In the genomic region with DNA sequence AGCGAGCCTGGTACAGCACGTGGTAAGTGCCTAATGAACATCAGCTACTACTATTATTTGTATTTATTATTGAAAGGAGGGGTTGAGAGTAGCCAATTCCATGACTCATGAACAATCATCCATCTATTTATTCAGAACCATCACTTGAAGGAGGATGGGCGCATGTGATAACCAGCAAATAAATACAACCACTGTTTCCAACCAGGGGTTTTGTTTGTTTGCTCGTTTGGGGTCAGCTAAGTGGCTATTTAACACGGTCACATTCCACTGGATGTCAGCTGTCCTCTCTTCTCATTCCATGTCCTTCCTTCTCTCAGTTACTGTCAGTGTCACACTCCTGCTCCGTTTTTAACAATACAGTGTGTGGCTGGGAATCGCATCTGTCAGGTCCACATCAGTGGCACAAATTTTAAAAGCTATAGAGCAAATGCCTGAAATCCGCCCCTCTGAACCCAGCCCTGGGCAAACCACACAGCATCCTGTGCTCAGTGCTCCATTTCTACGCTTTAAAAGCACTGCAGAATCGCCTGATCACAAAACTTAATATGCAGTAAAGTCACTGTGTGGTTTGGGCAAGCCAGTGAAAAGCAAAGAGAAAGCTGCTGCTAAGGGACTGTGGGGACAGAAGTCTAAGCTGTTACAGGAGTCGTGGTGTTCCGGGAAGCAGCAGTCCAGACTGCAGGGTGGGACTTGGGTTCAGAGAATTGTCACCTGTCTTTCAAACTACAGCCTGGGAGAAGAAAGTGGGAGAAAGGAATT, we compare ENCODE assay signal across 8 cellular contexts. TPM values are rescaled to one million over a fixed set of nuclear protein-coding genes. Genes with fewer than 3 reads are reported as not detected.
DNase-seq lines count a peak whose midpoint lies in the region; ATAC-seq and TF ChIP-seq lines count a peak whose summit lies in the region.

No MANE protein-coding gene starts in this region.

- WGBS in gastroesophageal sphincter (ENCODE audit: low coverage in 1 of 2), 2 donors = 48 to 57% methylated on average over 9 of the region's 12 CpGs

- peak; percentile 50 for DNase-seq in activated CD4-positive, alpha-beta T cell treated with anti-CD3 and anti-CD28 coated beads for 36 hours
- no peak for DNase-seq in activated CD4-positive, alpha-beta T cell treated with anti-CD3 and anti-CD28 coated beads, Interleukin-2, amount 50 U/mL, for 4 hours
- no peak for DNase-seq in T-helper 2 cell treated with Interferon-gamma antibody and Interleukin-4, amounts not matched to agents 5 μg/mL and 100 μg/mL, for 36 hours (ENCODE audit: low spot score)
- DNase-seq in NCI-H1417 treated with DMSO at 0.1 percent for 48 hours (lab: John Stamatoyannopoulos, UW) (no peak), C1 segment of cervical spinal cord (lab: John Stamatoyannopoulos, UW) (no peak)

- no peaks in the 10 kb centered on the region for H3K9me3 ChIP-seq in gastroesophageal sphincter

- no peak for TF ChIP-seq EP300 in gastroesophageal sphincter (IDR thresholded peaks at IDR 0.05)

- peaks cover 21% of the 10 kb centered on the region for H3K36me3 Mint-ChIP-seq in activated CD4-positive, alpha-beta T cell treated with anti-CD3 and anti-CD28 coated beads for 36 hours (ENCODE audit: low read depth)
- H3K36me3 Mint-ChIP-seq in T-helper 2 cell treated with Interferon-gamma antibody and Interleukin-4, amounts not matched to agents 5 μg/mL and 100 μg/mL, for 36 hours (ENCODE audit: low read depth) = peaks cover 42% of the 10 kb centered on the region
- peaks cover 26% of the 10 kb centered on the region for H3K36me3 Mint-ChIP-seq in stimulated activated memory B cell treated with anti-CD40 and anti-IgM and Interleukin-4, amounts not matched to agents 10 μg/mL and 1 μg/mL and 100 μg/mL, for 72 hours

- no peaks in the 10 kb centered on the region for H3K9me3 Mint-ChIP-seq in activated CD4-positive, alpha-beta T cell treated with anti-CD3 and anti-CD28 coated beads for 36 hours (ENCODE audit: low read depth)
- no peaks in the 10 kb centered on the region for H3K9me3 Mint-ChIP-seq in T-helper 2 cell treated with Interferon-gamma antibody and Interleukin-4, amounts not matched to agents 5 μg/mL and 100 μg/mL, for 36 hours
- no peaks in the 10 kb centered on the region for H3K9me3 Mint-ChIP-seq in stimulated activated memory B cell treated with anti-CD40 and anti-IgM and Interleukin-4, amounts not matched to agents 10 μg/mL and 1 μg/mL and 100 μg/mL, for 72 hours

- intact Hi-C loops in activated CD4-positive, alpha-beta T cell treated with anti-CD3 and anti-CD28 coated beads for 36 hours (cut with DNase I, micrococcal nuclease) = loop anchor here (5.0 to 10.0 kb wide), 3 partner anchors 229 to 607 kb away; partner anchors contain the start of genes NUP214 (in 1 of the 2) and POMT1 (in 1 of the 2)

- peaks cover 94% of the 10 kb centered on the region for H3K4me1 Mint-ChIP-seq in activated CD4-positive, alpha-beta T cell treated with anti-CD3 and anti-CD28 coated beads for 36 hours
- peaks cover 88% of the 10 kb centered on the region for H3K4me1 Mint-ChIP-seq in T-helper 2 cell treated with Interferon-gamma antibody and Interleukin-4, amounts not matched to agents 5 μg/mL and 100 μg/mL, for 36 hours (ENCODE audit: low read depth)
- peaks cover 99% of the 10 kb centered on the region for H3K4me1 Mint-ChIP-seq in stimulated activated memory B cell treated with anti-CD40 and anti-IgM and Interleukin-4, amounts not matched to agents 10 μg/mL and 1 μg/mL and 100 μg/mL, for 72 hours

- H3K27ac Mint-ChIP-seq in activated CD4-positive, alpha-beta T cell treated with anti-CD3 and anti-CD28 coated beads for 36 hours = peak overlapping the region; percentile 93
- peak overlapping the region; percentile 98 for H3K27ac Mint-ChIP-seq in T-helper 2 cell treated with Interferon-gamma antibody and Interleukin-4, amounts not matched to agents 5 μg/mL and 100 μg/mL, for 36 hours
- H3K27ac Mint-ChIP-seq in stimulated activated memory B cell treated with anti-CD40 and anti-IgM and Interleukin-4, amounts not matched to agents 10 μg/mL and 1 μg/mL and 100 μg/mL, for 72 hours = peak overlapping the region; percentile 87

- CTCF ChIA-PET in activated CD4-positive, alpha-beta T cell treated with anti-CD3 and anti-CD28 coated beads for 36 hours (lab: Charles Lee) = interaction anchor here (0.6 to 3.9 kb wide), 20 partner anchors 9 to 205 kb away, joined by 3 to 22 read pairs (median 3); no protein-coding TSS in a partner anchor

- H3K4me3 ChIP-seq in gastroesophageal sphincter = no peak overlapping the region

- ATAC-seq in activated CD4-positive, alpha-beta T cell treated with anti-CD3 and anti-CD28 coated beads for 36 hours = peak; percentile 5
- no peak for ATAC-seq in gastroesophageal sphincter
- no peak for ATAC-seq in stimulated activated memory B cell treated with anti-CD40 and anti-IgM and Interleukin-4, amounts not matched to agents 10 μg/mL and 1 μg/mL and 100 μg/mL, for 72 hours
- ATAC-seq in HG03571 (IDR thresholded peaks at IDR 0.05; ENCODE audit: unreplicated experiment) = no peak

- H3K4me3 Mint-ChIP-seq in activated CD4-positive, alpha-beta T cell treated with anti-CD3 and anti-CD28 coated beads for 36 hours = peak overlapping the region; percentile 48
- peak overlapping the region; percentile 82 for H3K4me3 Mint-ChIP-seq in T-helper 2 cell treated with Interferon-gamma antibody and Interleukin-4, amounts not matched to agents 5 μg/mL and 100 μg/mL, for 36 hours
- H3K4me3 Mint-ChIP-seq in stimulated activated memory B cell treated with anti-CD40 and anti-IgM and Interleukin-4, amounts not matched to agents 10 μg/mL and 1 μg/mL and 100 μg/mL, for 72 hours = peak overlapping the region; percentile 71

- TF ChIP-seq CTCF in gastroesophageal sphincter (IDR thresholded peaks at IDR 0.05) = no peak

- H3K36me3 ChIP-seq in gastroesophageal sphincter = no peaks in the 10 kb centered on the region

- no peak for TF ChIP-seq POLR2A in gastroesophageal sphincter (IDR thresholded peaks at IDR 0.05)

- POLR2A ChIA-PET in activated CD4-positive, alpha-beta T cell treated with anti-CD3 and anti-CD28 coated beads for 36 hours (lab: Charles Lee) = interaction anchor here (0.5 to 2.2 kb wide), 7 partner anchors 11 to 102 kb away, joined by 3 to 9 read pairs (median 4); no protein-coding TSS in a partner anchor

- H3K4me1 ChIP-seq in gastroesophageal sphincter = peaks cover 11 to 97% (median 58%) of the 10 kb centered on the region in 3 donors

- peak overlapping the region in 3 of 4 donors; percentile 64 to 80 (median 78) for H3K27ac ChIP-seq in gastroesophageal sphincter

- H3K27me3 Mint-ChIP-seq in activated CD4-positive, alpha-beta T cell treated with anti-CD3 and anti-CD28 coated beads for 36 hours = no peaks in the 10 kb centered on the region
- H3K27me3 Mint-ChIP-seq in T-helper 2 cell treated with Interferon-gamma antibody and Interleukin-4, amounts not matched to agents 5 μg/mL and 100 μg/mL, for 36 hours (ENCODE audit: low read depth) = no peaks in the 10 kb centered on the region
- H3K27me3 Mint-ChIP-seq in stimulated activated memory B cell treated with anti-CD40 and anti-IgM and Interleukin-4, amounts not matched to agents 10 μg/mL and 1 μg/mL and 100 μg/mL, for 72 hours = no peaks in the 10 kb centered on the region

- H3K27me3 ChIP-seq in gastroesophageal sphincter = no peaks in the 10 kb centered on the region

RNA-seq across cellular contexts. Expression of gene RAPGEF1, which starts 8.5 kb away (rescaled TPM):
- 100 to 1,000 TPM in 1 of 2 experiments, 10 to 100 TPM in 1; 86.7 to 108 TPM for total RNA-seq in activated CD4-positive, alpha-beta T cell treated with anti-CD3 and anti-CD28 coated beads for 36 hours
- 100 to 1,000 TPM in 1 of 4 donors, 10 to 100 TPM in 3; 47.5 to 162 (median 77.6) TPM for total RNA-seq in gastroesophageal sphincter
